ENCODE assay signal across 8 cellular contexts in genomic region chr9:100714372-100715099, GRCh38.
A peak's percentile ranks its signal among the peaks of the same experiment; 100 is the strongest.
DNase-seq lines count a peak whose midpoint lies in the region; ATAC-seq and TF ChIP-seq lines count a peak whose summit lies in the region.

No MANE protein-coding gene starts in this region.

- CTCF ChIA-PET in PC-3 (lab: Charles Lee) = no interaction called here

- DNase-seq in DND-41 (peak; percentile 50), GM20000 (ENCODE audit: low spot score) (peak; percentile 72), PC-3 (peak; percentile 66), inferior parietal cortex (ENCODE audit: extremely low spot score) (peak; percentile 95)
- peak; percentile 61 for DNase-seq in stimulated activated CD4-positive, alpha-beta T cell treated with anti-CD3 and anti-CD28 coated beads, Interleukin-2, amount 100 ng/mL, for 48 hours
- no peak for DNase-seq in NK-92 treated with Interleukin-12 subunit alpha and Interleukin-12 subunit beta, amount 100 ng/mL, for 24 hours (lab: John Stamatoyannopoulos, UW)

- H3K36me3 ChIP-seq in DND-41 (ENCODE audit: insufficient read depth, low read length) (no peaks in the 10 kb centered on the region), PC-3 (ENCODE audit: low read depth, low read length) (no peaks in the 10 kb centered on the region; the same call in 1 of the 2 replicates)

- H4K20me1 ChIP-seq in DND-41 (ENCODE audit: insufficient read depth, low read length) (no peaks in the 10 kb centered on the region), PC-3 (ENCODE audit: low read length) (no peaks in the 10 kb centered on the region)

- peaks cover 17% of the 10 kb centered on the region for H3K4me1 Mint-ChIP-seq in brain

- H3K27me3 ChIP-seq in DND-41 (ENCODE audit: insufficient read depth, low read length, poor library complexity) (no peaks in the 10 kb centered on the region), PC-3 (ENCODE audit: low read length) (no peaks in the 10 kb centered on the region)

- ATAC-seq in DND-41 (ENCODE audit: insufficient read depth, low read depth) = peak; percentile 61; the same call in 1 of the 3 replicates
- peak; percentile 56 for ATAC-seq in PC-3

- H3K9ac ChIP-seq in DND-41 (ENCODE audit: low read depth, low read length) = no peak overlapping the region
- no peak overlapping the region for H3K9ac ChIP-seq in PC-3 (ENCODE audit: low read length)

- TF ChIP-seq CTCF in DND-41 (IDR thresholded peaks at IDR 0.05; ENCODE audit: borderline replicate concordance, extremely low read depth, low read length, poor library complexity, severe bottlenecking) (peak; percentile 84), GM20000 (IDR thresholded peaks at IDR 0.05; ENCODE audit: extremely low read depth, missing control alignments) (peak; percentile 82), PC-3 (conservative IDR thresholded peaks at IDR 0.05; ENCODE audit: low read depth, low read length) (peak; percentile 79), brain (conservative IDR thresholded peaks at IDR 0.05) (peak; percentile 89 to 94)

- H3F3A ChIP-seq in PC-3 (ENCODE audit: low read length, unreplicated experiment) = no peaks in the 10 kb centered on the region

- H3K79me2 ChIP-seq in DND-41 (ENCODE audit: insufficient read depth, low read length) (no peaks in the 10 kb centered on the region), PC-3 (ENCODE audit: low read length) (no peaks in the 10 kb centered on the region)

- H3K4me3 ChIP-seq in DND-41 (ENCODE audit: low read depth in 1 of 2, low read length in 2 of 2) = no peak overlapping the region
- H3K4me3 ChIP-seq in PC-3 (ENCODE audit: low read length) = no peak overlapping the region

- intact Hi-C loops in PC-3 (cut with micrococcal nuclease) = loop anchor here (5.0 kb wide), 1 partner anchor 598 kb away; no protein-coding TSS in a partner anchor

- peak overlapping the region in 4 of 5 experiments; percentile 45 to 84 (median 78) for H3K4me3 Mint-ChIP-seq in brain

- no peaks in the 10 kb centered on the region for H3K9me2 ChIP-seq in PC-3 (replicated peaks; ENCODE audit: low read length)

- peaks cover 4% of the 10 kb centered on the region for H3K9me3 ChIP-seq in DND-41 (ENCODE audit: insufficient read depth, low read length, severe bottlenecking)
- H3K9me3 ChIP-seq in PC-3 (ENCODE audit: low read length) = no peaks in the 10 kb centered on the region

- peaks cover 7% of the 10 kb centered on the region for H3K36me3 Mint-ChIP-seq in brain

- H3K4me1 ChIP-seq in DND-41 (ENCODE audit: insufficient read depth, low read length) (no peaks in the 10 kb centered on the region), PC-3 (ENCODE audit: insufficient read depth, low read length) (no peaks in the 10 kb centered on the region)

- peak overlapping the region; percentile 4 to 92 (median 82) for H3K27ac Mint-ChIP-seq in brain

- BruUV-seq in PC-3 (replicated peaks; lab: Mats Ljungman, UMichigan) = no TSS peak

- H3K27me3 Mint-ChIP-seq in brain = no peaks in the 10 kb centered on the region

- TF ChIP-seq RAD21 in Ishikawa (IDR thresholded peaks at IDR 0.05; ENCODE audit: low read depth) = peak; percentile 81

- POLR2A ChIA-PET in PC-3 (lab: Charles Lee; ENCODE audit: unreplicated experiment) = no interaction called here

- no peak for TF ChIP-seq EP300 in Ishikawa (IDR thresholded peaks at IDR 0.05; ENCODE audit: borderline replicate concordance)

- H2AFZ ChIP-seq in DND-41 (ENCODE audit: low read depth, low read length) = no peak overlapping the region
- H2AFZ ChIP-seq in PC-3 (ENCODE audit: low read length) = no peak overlapping the region

- H3K9me3 Mint-ChIP-seq in brain = peaks cover 10 to 31% (median 31%) of the 10 kb centered on the region in 5 experiments

- H3K27ac ChIP-seq in DND-41 (ENCODE audit: low read length) (no peak overlapping the region), PC-3 (ENCODE audit: low read length) (no peak overlapping the region)

- H3K4me2 ChIP-seq in DND-41 (ENCODE audit: insufficient read depth, low read length) = no peak overlapping the region
- H3K4me2 ChIP-seq in PC-3 (ENCODE audit: low read length) = no peak overlapping the region

TF ChIP-seq in Ishikawa, 13 proteins besides CTCF, POLR2A, EP300 and RAD21:
- TF ChIP-seq REST (IDR thresholded peaks at IDR 0.05; ENCODE audit: low read depth) (no peak), CEBPB (IDR thresholded peaks at IDR 0.05) (no peak), EGR1 (IDR thresholded peaks at IDR 0.05) (no peak), NFIC (IDR thresholded peaks at IDR 0.05) (no peak), TCF12 (IDR thresholded peaks at IDR 0.05; ENCODE audit: low read depth) (no peak), YY1 (IDR thresholded peaks at IDR 0.05; ENCODE audit: low read depth) (no peak), FOXM1 (IDR thresholded peaks at IDR 0.05; ENCODE audit: borderline replicate concordance, low read depth) (no peak), CREB1 (IDR thresholded peaks at IDR 0.05; ENCODE audit: low read depth) (no peak), MAX (IDR thresholded peaks at IDR 0.05) (no peak), ZBTB7A (IDR thresholded peaks at IDR 0.05; ENCODE audit: low read depth) (no peak), USF1 (IDR thresholded peaks at IDR 0.05) (no peak), TAF1 (IDR thresholded peaks at IDR 0.05; ENCODE audit: low read depth) (no peak), TEAD4 (IDR thresholded peaks at IDR 0.05) (no peak)
